In genomic region chr15:41659190-41659589, GRCh38 we compare ENCODE assay signal across 1 cellular context.
TF ChIP-seq lines count a peak whose summit lies in the region.

No MANE protein-coding gene starts in this region.

TF ChIP-seq in HepG2, 621 proteins besides CTCF, POLR2A, EP300 and RAD21:
- no peak for TF ChIP-seq CSRNP2 (CRISPR knock-in tag; conservative IDR thresholded peaks at IDR 0.05; ENCODE audit: low read depth)
- no peak for TF ChIP-seq ZNF12 (CRISPR knock-in tag; IDR thresholded peaks at IDR 0.05)
- no peak for TF ChIP-seq ZNF678 (CRISPR knock-in tag; IDR thresholded peaks at IDR 0.05)
- TF ChIP-seq ZNF30 (CRISPR knock-in tag; IDR thresholded peaks at IDR 0.05): no peak
